ENCODE assay signal across 10 cellular contexts in the genomic region with DNA sequence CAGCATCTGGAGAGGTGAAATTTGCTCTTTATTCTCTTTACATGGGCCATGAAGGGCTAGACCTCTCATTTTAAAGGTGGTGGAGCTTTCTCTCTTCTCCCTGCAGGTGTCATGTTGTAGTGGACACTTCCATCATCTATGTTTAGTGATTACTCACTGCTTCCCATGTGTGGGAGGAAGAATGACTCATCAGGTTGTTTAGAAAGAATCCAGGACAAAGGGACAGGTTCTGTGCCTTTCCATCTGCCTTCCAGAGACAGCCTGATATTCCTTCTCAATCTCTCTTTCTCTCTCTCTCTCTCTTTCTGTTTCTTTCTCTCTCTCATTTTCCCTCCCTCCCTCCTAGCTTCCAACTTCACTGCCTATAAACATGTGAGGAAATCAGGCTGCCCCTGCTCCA. TPM values are rescaled to one million over a fixed set of nuclear protein-coding genes. Genes with fewer than 3 reads are reported as not detected.
A peak's percentile ranks its signal among the peaks of the same experiment; 100 is the strongest.
DNase-seq lines count a peak whose midpoint lies in the region; ATAC-seq, FAIRE-seq and TF ChIP-seq lines count a peak whose summit lies in the region.
"Had no signal": no experiment of that assay in that cellular context is flagged by ENCODE, and none has a peak within 500 bp of the region (broad histone marks: within the 10 kb centered on the region; RNA-seq: fewer than 3 reads in every experiment).

No MANE protein-coding gene starts in this region.

- no peaks in the 10 kb centered on the region for H3K9me3 Mint-ChIP-seq in GM23338

- H3K4me2 ChIP-seq in GM23338 = no peak overlapping the region

- H3K9me3 ChIP-seq in tibial artery = no peaks in the 10 kb centered on the region
- H3K9me3 ChIP-seq in kidney (ENCODE audit: control insufficient read depth in 1 of 2, low read length in 2 of 2) = no peaks in the 10 kb centered on the region

- no peak overlapping the region for H3K4me3 Mint-ChIP-seq in GM23338
- H3K4me3 Mint-ChIP-seq: memory B cell had no signal

- H3K4me1 ChIP-seq in GM23338 (ENCODE audit: insufficient read depth) (no peaks in the 10 kb centered on the region), tibial artery (no peaks in the 10 kb centered on the region), kidney (ENCODE audit: control insufficient read depth in 1 of 2, insufficient read depth in 1 of 2, low read depth in 1 of 2, low read length in 2 of 2) (no peaks in the 10 kb centered on the region)

- H4K20me1 ChIP-seq in GM23338 (replicated peaks; ENCODE audit: insufficient read depth) = no peaks in the 10 kb centered on the region

- no peak overlapping the region for H3K9ac ChIP-seq in kidney (ENCODE audit: low read length in 2 of 2)

- H3K27ac Mint-ChIP-seq in GM23338 = peak overlapping the region; percentile 40; the same call in 1 of the 2 replicates
- H3K27ac Mint-ChIP-seq: memory B cell had no signal

- no peaks in the 10 kb centered on the region for H3K79me2 ChIP-seq in GM23338 (replicated peaks; ENCODE audit: insufficient read depth)

- H3K4me1 Mint-ChIP-seq in GM23338 = peaks cover 18% of the 10 kb centered on the region
- H3K4me1 Mint-ChIP-seq: memory B cell had no signal

- H3K27me3 Mint-ChIP-seq in GM23338 (ENCODE audit: insufficient read depth, low read depth, poor library complexity) = peaks cover 4% of the 10 kb centered on the region

- H3K27ac ChIP-seq in GM23338 (ENCODE audit: low read depth) (no peak overlapping the region), tibial artery (no peak overlapping the region), kidney (ENCODE audit: low read depth in 2 of 2, low read length in 2 of 2) (no peak overlapping the region), dorsolateral prefrontal cortex (no peak overlapping the region)

- H3K9me2 ChIP-seq in GM23338 (ENCODE audit: insufficient read depth) = no peaks in the 10 kb centered on the region

- H3K36me3 Mint-ChIP-seq in GM23338 (ENCODE audit: low read depth) = no peaks in the 10 kb centered on the region
- H3K36me3 Mint-ChIP-seq: memory B cell had no signal

- intact Hi-C loops in tibial artery (cut with DNase I; ENCODE audit: low total_unique reads) (no loop called here), kidney (cut with DNase I) (no loop called here), dorsolateral prefrontal cortex (cut with DNase I) (no loop called here)

- peak; percentile 55 for ATAC-seq in GM23338

- FAIRE-seq in kidney (lab: Jason Lieb, UNC) = no peak

- peak overlapping the region; percentile 95 for H2AFZ ChIP-seq in GM23338

- H3F3A ChIP-seq in GM23338 (replicated peaks; ENCODE audit: low read depth) = no peaks in the 10 kb centered on the region

- DNase-seq in GM23338 (ENCODE audit: low spot score) (peak; percentile 28), NCI-H2196 (lab: John Stamatoyannopoulos, UW; ENCODE audit: unreplicated experiment) (peak; percentile 66), choroid plexus epithelial cell (ENCODE audit: low read depth) (peak; percentile 81), non-pigmented ciliary epithelial cell (ENCODE audit: low read depth) (peak; percentile 66), tibial artery (no peak), kidney (no peak), NCI-H1105 treated with DMSO at 0.1 percent for 48 hours (lab: John Stamatoyannopoulos, UW) (no peak), dorsolateral prefrontal cortex (no peak)
- DNase-seq: NK-92 treated with Interleukin-12 subunit alpha and Interleukin-12 subunit beta, amount 100 ng/mL, for 24 hours had no signal

- H3K27me3 ChIP-seq in GM23338 (ENCODE audit: insufficient read depth) (no peaks in the 10 kb centered on the region), tibial artery (no peaks in the 10 kb centered on the region), dorsolateral prefrontal cortex (peaks cover 0 to 5% (median 0%) of the 10 kb centered on the region in 45 donors)

- H3K4me3 ChIP-seq in GM23338 (no peak overlapping the region), choroid plexus epithelial cell (ENCODE audit: low read depth, low read length) (no peak overlapping the region), tibial artery (no peak overlapping the region), kidney (ENCODE audit: low read length in 2 of 2) (no peak overlapping the region), dorsolateral prefrontal cortex (no peak overlapping the region)

- TF ChIP-seq CTCF in GM23338 (conservative IDR thresholded peaks at IDR 0.05; ENCODE audit: low read depth in 2 of 2) = no peak
- no peak for TF ChIP-seq CTCF in choroid plexus epithelial cell (conservative IDR thresholded peaks at IDR 0.05; ENCODE audit: low read depth, low read length)
- no peak for TF ChIP-seq CTCF in tibial artery (IDR thresholded peaks at IDR 0.05)
- no peak for TF ChIP-seq CTCF in kidney (IDR thresholded peaks at IDR 0.05; ENCODE audit: borderline replicate concordance, extremely low read depth, insufficient read depth)
- TF ChIP-seq CTCF in dorsolateral prefrontal cortex (IDR thresholded peaks at IDR 0.05 in 54 of 56, conservative IDR thresholded peaks at IDR 0.05 in 2 of 56; ENCODE audit: low read depth in 1 of 56, partially characterized antibody in 56 of 56) = no peak

- H3K36me3 ChIP-seq in GM23338 (ENCODE audit: insufficient read depth) (no peaks in the 10 kb centered on the region), tibial artery (no peaks in the 10 kb centered on the region), kidney (ENCODE audit: control insufficient read depth in 1 of 2, insufficient read depth in 2 of 2, low read length in 2 of 2) (no peaks in the 10 kb centered on the region)

TF ChIP-seq in GM23338, 12 proteins besides CTCF, POLR2A, EP300 and RAD21 (continues in another document):
- TF ChIP-seq, protein P1, sequence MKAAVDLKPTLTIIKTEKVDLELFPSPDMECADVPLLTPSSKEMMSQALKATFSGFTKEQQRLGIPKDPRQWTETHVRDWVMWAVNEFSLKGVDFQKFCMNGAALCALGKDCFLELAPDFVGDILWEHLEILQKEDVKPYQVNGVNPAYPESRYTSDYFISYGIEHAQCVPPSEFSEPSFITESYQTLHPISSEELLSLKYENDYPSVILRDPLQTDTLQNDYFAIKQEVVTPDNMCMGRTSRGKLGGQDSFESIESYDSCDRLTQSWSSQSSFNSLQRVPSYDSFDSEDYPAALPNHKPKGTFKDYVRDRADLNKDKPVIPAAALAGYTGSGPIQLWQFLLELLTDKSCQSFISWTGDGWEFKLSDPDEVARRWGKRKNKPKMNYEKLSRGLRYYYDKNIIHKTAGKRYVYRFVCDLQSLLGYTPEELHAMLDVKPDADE (IDR thresholded peaks at IDR 0.05) = no peak
- no peak for TF ChIP-seq JUNB (IDR thresholded peaks at IDR 0.05; ENCODE audit: unreplicated experiment)
- no peak for TF ChIP-seq EZH2 (IDR thresholded peaks at IDR 0.05; ENCODE audit: low read depth, unreplicated experiment)
- TF ChIP-seq ZNF331 (CRISPR knock-in tag; IDR thresholded peaks at IDR 0.05; ENCODE audit: low read depth) = no peak
- TF ChIP-seq CREB1 (CRISPR knock-in tag; IDR thresholded peaks at IDR 0.05; ENCODE audit: low read depth) = no peak
- TF ChIP-seq STAT1 (IDR thresholded peaks at IDR 0.05; ENCODE audit: unreplicated experiment) = no peak
- TF ChIP-seq ZNF114 (CRISPR knock-in tag; IDR thresholded peaks at IDR 0.05) = no peak
- TF ChIP-seq NANOG (IDR thresholded peaks at IDR 0.05; ENCODE audit: borderline replicate concordance) = no peak
- TF ChIP-seq, protein P2, sequence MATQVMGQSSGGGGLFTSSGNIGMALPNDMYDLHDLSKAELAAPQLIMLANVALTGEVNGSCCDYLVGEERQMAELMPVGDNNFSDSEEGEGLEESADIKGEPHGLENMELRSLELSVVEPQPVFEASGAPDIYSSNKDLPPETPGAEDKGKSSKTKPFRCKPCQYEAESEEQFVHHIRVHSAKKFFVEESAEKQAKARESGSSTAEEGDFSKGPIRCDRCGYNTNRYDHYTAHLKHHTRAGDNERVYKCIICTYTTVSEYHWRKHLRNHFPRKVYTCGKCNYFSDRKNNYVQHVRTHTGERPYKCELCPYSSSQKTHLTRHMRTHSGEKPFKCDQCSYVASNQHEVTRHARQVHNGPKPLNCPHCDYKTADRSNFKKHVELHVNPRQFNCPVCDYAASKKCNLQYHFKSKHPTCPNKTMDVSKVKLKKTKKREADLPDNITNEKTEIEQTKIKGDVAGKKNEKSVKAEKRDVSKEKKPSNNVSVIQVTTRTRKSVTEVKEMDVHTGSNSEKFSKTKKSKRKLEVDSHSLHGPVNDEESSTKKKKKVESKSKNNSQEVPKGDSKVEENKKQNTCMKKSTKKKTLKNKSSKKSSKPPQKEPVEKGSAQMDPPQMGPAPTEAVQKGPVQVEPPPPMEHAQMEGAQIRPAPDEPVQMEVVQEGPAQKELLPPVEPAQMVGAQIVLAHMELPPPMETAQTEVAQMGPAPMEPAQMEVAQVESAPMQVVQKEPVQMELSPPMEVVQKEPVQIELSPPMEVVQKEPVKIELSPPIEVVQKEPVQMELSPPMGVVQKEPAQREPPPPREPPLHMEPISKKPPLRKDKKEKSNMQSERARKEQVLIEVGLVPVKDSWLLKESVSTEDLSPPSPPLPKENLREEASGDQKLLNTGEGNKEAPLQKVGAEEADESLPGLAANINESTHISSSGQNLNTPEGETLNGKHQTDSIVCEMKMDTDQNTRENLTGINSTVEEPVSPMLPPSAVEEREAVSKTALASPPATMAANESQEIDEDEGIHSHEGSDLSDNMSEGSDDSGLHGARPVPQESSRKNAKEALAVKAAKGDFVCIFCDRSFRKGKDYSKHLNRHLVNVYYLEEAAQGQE (IDR thresholded peaks at IDR 0.05; ENCODE audit: unreplicated experiment) = no peak

RNA-seq across cellular contexts. Expression of a gene that starts 38.7 kb away (rescaled TPM):
- 0.31 TPM in 2 replicates for total RNA-seq in GM23338 (2014; rRNA removed; shearing (Covaris generic))
- polyA plus RNA-seq in GM23338 (2016; fragmentation: Nextera tagmentation; extraction: Ambion mirVana) (0.18 TPM in 1 of 2 replicates, not detected in the other), kidney (ENCODE audit: insufficient read depth, low read depth, low replicate concordance) (0.30 TPM)
- total RNA-seq in kidney (0.57 TPM), dorsolateral prefrontal cortex (100 to 1,000 TPM in 19 of 120 experiments, 10 to 100 TPM in 101; 13.3 to 137 (median 66.8) TPM)

Comparison
In these comparisons a context has a peak if more than half of its experiments do, and no peak if none do; other contexts are left out.
1. DNase-seq: peak in GM23338 (single experiment), NCI-H2196 (single experiment), choroid plexus epithelial cell (single experiment) and non-pigmented ciliary epithelial cell (single experiment); none in tibial artery (0 of 2), kidney (single experiment), NCI-H1105 treated with DMSO at 0.1 percent for 48 hours (single experiment) and dorsolateral prefrontal cortex (0 of 10).